In the genomic region with DNA sequence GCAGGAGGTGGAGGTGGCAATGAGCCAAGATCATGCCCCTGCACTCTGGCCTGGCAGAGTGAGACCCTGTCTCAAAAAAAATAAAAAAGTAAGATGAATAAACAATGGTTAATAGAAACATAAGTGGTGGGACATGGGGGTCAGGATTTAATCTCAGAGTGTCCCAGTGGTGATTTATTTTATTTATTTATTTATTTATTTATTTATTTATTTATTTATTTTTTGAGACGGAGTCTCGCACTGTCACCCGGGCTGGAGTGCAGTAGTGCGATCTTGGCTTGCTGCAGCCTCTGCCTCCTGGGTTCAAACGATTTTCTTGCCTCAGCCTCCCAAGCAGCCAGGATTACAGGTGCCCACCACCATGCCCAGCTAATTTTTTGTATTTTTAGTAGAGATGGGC, we compare ENCODE assay signal across 10 cellular contexts.
A peak's percentile ranks its signal among the peaks of the same experiment; 100 is the strongest.
DNase-seq lines count a peak whose midpoint lies in the region; ATAC-seq and TF ChIP-seq lines count a peak whose summit lies in the region.
"Had no signal": no experiment of that assay in that cellular context is flagged by ENCODE, and none has a peak within 500 bp of the region (broad histone marks: within the 10 kb centered on the region; RNA-seq: fewer than 3 reads in every experiment).

No MANE protein-coding gene starts in this region.

- no peaks in the 10 kb centered on the region for H3K27me3 ChIP-seq in BLaER1
- no peaks in the 10 kb centered on the region for H3K27me3 ChIP-seq in CD4-positive, alpha-beta memory T cell (ENCODE audit: insufficient read depth, low read length)

- H3K4me1 ChIP-seq in BLaER1, result peaks cover 36% of the 10 kb centered on the region
- peaks cover 20% of the 10 kb centered on the region for H3K4me1 ChIP-seq in CD4-positive, alpha-beta memory T cell (ENCODE audit: insufficient read depth, low read length)

- H3K4me3 ChIP-seq in BLaER1 (no peak overlapping the region), lower leg skin (ENCODE audit: low read depth, poor library complexity, severe bottlenecking) (no peak overlapping the region)
- no peak overlapping the region for H3K4me3 ChIP-seq in CD4-positive, alpha-beta memory T cell (ENCODE audit: low read length in 2 of 2)

- H3K27me3 Mint-ChIP-seq in CD4-positive, alpha-beta memory T cell, result no peaks in the 10 kb centered on the region
- no peaks in the 10 kb centered on the region for H3K27me3 Mint-ChIP-seq in central memory CD8-positive, alpha-beta T cell

- DNase-seq in CD4-positive, alpha-beta memory T cell, result no peak
- DNase-seq in central memory CD8-positive, alpha-beta T cell (ENCODE audit: low spot score in 2 of 2), result no peak
- no peak for DNase-seq in stimulated activated effector memory CD8-positive, alpha-beta T cell treated with anti-CD3 and anti-CD28 coated beads, Interleukin-12 subunit alpha, Interleukin-12 subunit beta, amount 100 ng/mL, for 72 hours (ENCODE audit: low spot score in 2 of 2)
- no peak for DNase-seq in lower leg skin (ENCODE audit: low spot score in 2 of 2)
- no peak for DNase-seq in stimulated activated naive CD4-positive, alpha-beta T cell treated with Interleukin-2 at 50 U/mL for 16 hours (lab: John Stamatoyannopoulos, UW)
- DNase-seq: DND-41, GDM1 had no signal

- H3K4me1 Mint-ChIP-seq in CD4-positive, alpha-beta memory T cell, result peaks cover 12 to 31% (median 15%) of the 10 kb centered on the region in 4 donors
- peaks cover 39% of the 10 kb centered on the region for H3K4me1 Mint-ChIP-seq in central memory CD8-positive, alpha-beta T cell
- H3K4me1 Mint-ChIP-seq in stimulated activated effector memory CD8-positive, alpha-beta T cell treated with anti-CD3 and anti-CD28 coated beads, Interleukin-12 subunit alpha, Interleukin-12 subunit beta, amount 100 ng/mL, for 72 hours, result peaks cover 35% of the 10 kb centered on the region

- TF ChIP-seq CTCF in lower leg skin (IDR thresholded peaks at IDR 0.05), result no peak

- 0 out of 2 replicates have a peak overlapping the region, but pooled peaks have one; percentile 16 for H3K4me2 ChIP-seq in BLaER1

- H3K36me3 ChIP-seq in BLaER1, result peaks cover 10% of the 10 kb centered on the region; the same call in 1 of the 2 replicates
- H3K36me3 ChIP-seq in CD4-positive, alpha-beta memory T cell (ENCODE audit: insufficient read depth, low read length), result no peaks in the 10 kb centered on the region

- H3K9me3 ChIP-seq in BLaER1, result peaks cover 6% of the 10 kb centered on the region; the same call in 1 of the 2 replicates
- H3K9me3 ChIP-seq in CD4-positive, alpha-beta memory T cell (ENCODE audit: control insufficient read depth in 1 of 2, low read length in 2 of 2), result no peaks in the 10 kb centered on the region

- peak overlapping the region in 2 of 8 donors; percentile 8 to 49 for H3K4me3 Mint-ChIP-seq in CD4-positive, alpha-beta memory T cell
- no peak overlapping the region for H3K4me3 Mint-ChIP-seq in central memory CD8-positive, alpha-beta T cell
- H3K4me3 Mint-ChIP-seq in stimulated activated effector memory CD8-positive, alpha-beta T cell treated with anti-CD3 and anti-CD28 coated beads, Interleukin-12 subunit alpha, Interleukin-12 subunit beta, amount 100 ng/mL, for 72 hours, result no peak overlapping the region

- peaks cover 0 to 2% (median 0%) of the 10 kb centered on the region in 8 donors for H3K9me3 Mint-ChIP-seq in CD4-positive, alpha-beta memory T cell
- no peaks in the 10 kb centered on the region for H3K9me3 Mint-ChIP-seq in central memory CD8-positive, alpha-beta T cell
- no peaks in the 10 kb centered on the region for H3K9me3 Mint-ChIP-seq in stimulated activated effector memory CD8-positive, alpha-beta T cell treated with anti-CD3 and anti-CD28 coated beads, Interleukin-12 subunit alpha, Interleukin-12 subunit beta, amount 100 ng/mL, for 72 hours

- H4K20me1 ChIP-seq in BLaER1, result no peaks in the 10 kb centered on the region

- intact Hi-C loops in CD4-positive, alpha-beta memory T cell (cut with micrococcal nuclease), result no loop called here
- intact Hi-C loops in lower leg skin (cut with DNase I; ENCODE audit: low total_unique reads), result no loop called here

- TF ChIP-seq POLR2A in lower leg skin (IDR thresholded peaks at IDR 0.05), result no peak

- H3K27ac ChIP-seq in BLaER1, result no peak overlapping the region
- H3K27ac ChIP-seq in CD4-positive, alpha-beta memory T cell (ENCODE audit: low read depth, low read length), result no peak overlapping the region
- H3K27ac ChIP-seq: HL-60 had no signal

- CTCF ChIA-PET in CD4-positive, alpha-beta memory T cell (lab: Charles Lee; ENCODE audit: partially characterized antibody), result no interaction called here

- POLR2A ChIA-PET in CD4-positive, alpha-beta memory T cell (lab: Charles Lee; ENCODE audit: partially characterized antibody), result interaction anchor here (0.8 to 4.0 kb wide), 5 partner anchors 11 to 130 kb away, joined by 4 to 51 read pairs (median 8); no protein-coding TSS in a partner anchor

- no peaks in the 10 kb centered on the region for H3K36me3 Mint-ChIP-seq in CD4-positive, alpha-beta memory T cell
- H3K36me3 Mint-ChIP-seq in central memory CD8-positive, alpha-beta T cell (ENCODE audit: insufficient read depth), result peaks cover 13% of the 10 kb centered on the region
- peaks cover 7% of the 10 kb centered on the region for H3K36me3 Mint-ChIP-seq in stimulated activated effector memory CD8-positive, alpha-beta T cell treated with anti-CD3 and anti-CD28 coated beads, Interleukin-12 subunit alpha, Interleukin-12 subunit beta, amount 100 ng/mL, for 72 hours

- WGBS in lower leg skin, 2 donors, result 91 to 94% methylated on average over 5 of the region's 5 CpGs

- ATAC-seq in central memory CD8-positive, alpha-beta T cell (replicated peaks; ENCODE audit: extremely low read depth, poor library complexity, severe bottlenecking), result no peak
- ATAC-seq in stimulated activated effector memory CD8-positive, alpha-beta T cell treated with anti-CD3 and anti-CD28 coated beads, Interleukin-12 subunit alpha, Interleukin-12 subunit beta, amount 100 ng/mL, for 72 hours, result no peak
- ATAC-seq: HCT116 had no signal

- H3K27ac Mint-ChIP-seq in CD4-positive, alpha-beta memory T cell, result peak overlapping the region in 5 of 7 donors; percentile 8 to 96 (median 92)
- H3K27ac Mint-ChIP-seq in central memory CD8-positive, alpha-beta T cell (ENCODE audit: low read depth), result peak overlapping the region; percentile 90
- peak overlapping the region; percentile 74 for H3K27ac Mint-ChIP-seq in stimulated activated effector memory CD8-positive, alpha-beta T cell treated with anti-CD3 and anti-CD28 coated beads, Interleukin-12 subunit alpha, Interleukin-12 subunit beta, amount 100 ng/mL, for 72 hours

- H3K9ac ChIP-seq in BLaER1, result no peak overlapping the region
